Comparison of ENCODE assay signal across 8 cellular contexts in the genomic region with DNA sequence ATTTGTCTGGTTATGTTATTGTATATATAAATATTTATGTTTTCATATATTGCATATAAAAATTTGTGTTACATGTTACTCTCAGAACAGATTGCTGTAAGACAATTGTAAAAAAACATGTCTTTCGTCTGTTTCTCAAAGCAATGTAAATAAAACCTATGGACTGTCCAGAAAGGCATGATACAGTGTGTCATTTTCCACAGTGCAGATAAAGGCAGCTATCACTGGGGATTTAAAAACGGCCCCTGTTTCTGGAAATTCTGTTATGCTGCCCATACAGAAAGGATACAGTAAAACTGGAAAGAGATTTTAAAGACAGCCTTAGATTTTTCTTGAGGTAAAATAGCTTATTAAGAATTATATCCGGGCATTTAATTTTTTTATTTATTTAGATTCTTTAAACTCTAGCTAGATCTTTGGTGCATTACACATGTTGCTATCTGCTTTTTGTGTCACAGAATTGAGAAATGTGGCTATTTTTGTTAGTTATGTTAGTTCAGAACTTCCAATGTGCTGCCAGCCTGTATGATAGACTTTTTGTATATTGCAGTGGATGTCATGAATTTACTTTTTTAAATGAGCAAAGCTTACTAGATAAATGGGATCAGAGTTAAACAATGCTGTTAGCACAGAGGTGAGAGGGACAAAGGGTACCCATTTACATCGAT. TPM values are rescaled to one million over a fixed set of nuclear protein-coding genes. Genes with fewer than 3 reads are reported as not detected.
DNase-seq lines count a peak whose midpoint lies in the region; ATAC-seq, FAIRE-seq and TF ChIP-seq lines count a peak whose summit lies in the region.

No MANE protein-coding gene starts in this region.

- H3K36me3 ChIP-seq in right lobe of liver (no peaks in the 10 kb centered on the region), tibial nerve (peaks cover 0 to 11% (median 0%) of the 10 kb centered on the region in 3 donors)

- TF ChIP-seq EP300 in tibial nerve (IDR thresholded peaks at IDR 0.05), result no peak

- peak overlapping the region; percentile 97 to 99 (median 97) for H3K27ac ChIP-seq in right lobe of liver
- H3K27ac ChIP-seq in tibial nerve, result peak overlapping the region; percentile 97 to 100 (median 100)

- peak overlapping the region; percentile 97 for H3K27ac Mint-ChIP-seq in MCF 10A (ENCODE audit: low read depth, unreplicated experiment)

- peaks cover 23% of the 10 kb centered on the region for H3K36me3 Mint-ChIP-seq in MCF 10A (ENCODE audit: insufficient read depth, unreplicated experiment)

- H3K4me1 Mint-ChIP-seq in MCF 10A (ENCODE audit: insufficient read depth, unreplicated experiment), result peaks cover 11% of the 10 kb centered on the region

- peak overlapping the region; percentile 92 for H3K4me3 Mint-ChIP-seq in MCF 10A (ENCODE audit: unreplicated experiment)

- TF ChIP-seq CTCF in MCF 10A (IDR thresholded peaks at IDR 0.05; ENCODE audit: unreplicated experiment), result no peak
- TF ChIP-seq CTCF in right lobe of liver (IDR thresholded peaks at IDR 0.05), result no peak
- TF ChIP-seq CTCF in tibial nerve (IDR thresholded peaks at IDR 0.05), result no peak

- TF ChIP-seq POLR2A in GM12892 (IDR thresholded peaks at IDR 0.05; ENCODE audit: low read depth, low read length) (no peak), right lobe of liver (IDR thresholded peaks at IDR 0.05) (peak; percentile 11), tibial nerve (IDR thresholded peaks at IDR 0.05) (no peak)

- H3K9me3 ChIP-seq in right lobe of liver, result no peaks in the 10 kb centered on the region
- no peaks in the 10 kb centered on the region for H3K9me3 ChIP-seq in tibial nerve

- DNase-seq in GM12892 (ENCODE audit: insufficient read length) (no peak), NCI-H345 treated with DMSO at 0.1 percent for 48 hours (lab: John Stamatoyannopoulos, UW; ENCODE audit: unreplicated experiment) (peak; percentile 34), MCF 10A (ENCODE audit: unreplicated experiment) (peak; percentile 23), right lobe of liver (no peak), tibial nerve (ENCODE audit: low spot score in 2 of 2) (no peak)

- intact Hi-C loops in MCF 10A (cut with micrococcal nuclease) (loop anchor here (1.0 kb wide), 1 partner anchor 72 kb away; a partner anchor contains a TSS), right lobe of liver (cut with DNase I) (loop anchor here in 1 of 2 donors (10.0 kb wide), 1 partner anchor 68 kb away; a partner anchor contains a TSS)

- 3% methylated on average over 4 of the region's 4 CpGs for WGBS in right lobe of liver (ENCODE audit: insufficient coverage, low coverage, low lambda C conversion rate, missing lambda C conversion rate)
- WGBS in tibial nerve, 2 donors, result 1 to 2% methylated on average over 4 of the region's 4 CpGs

- no peaks in the 10 kb centered on the region for H3K9me3 Mint-ChIP-seq in MCF 10A (ENCODE audit: unreplicated experiment)

- POLR2A ChIA-PET in MCF 10A (lab: Yijun Ruan, JAX), result interaction anchor here (0.7 to 2.9 kb wide), 13 partner anchors 9 to 457 kb away, joined by 3 to 17 read pairs (median 3); a partner anchor contains a TSS

- ATAC-seq in right lobe of liver, result peak in 1 of 4 donors; percentile 5
- no peak for ATAC-seq in HG03432 (IDR thresholded peaks at IDR 0.05; ENCODE audit: unreplicated experiment)
- ATAC-seq in GM21786 (IDR thresholded peaks at IDR 0.05; ENCODE audit: unreplicated experiment), result no peak
- ATAC-seq in GM18907 (IDR thresholded peaks at IDR 0.05; ENCODE audit: unreplicated experiment), result no peak

- peak; percentile 83 for FAIRE-seq in GM12892 (lab: Jason Lieb, UNC)

- no peaks in the 10 kb centered on the region for H3K27me3 Mint-ChIP-seq in MCF 10A (ENCODE audit: insufficient read depth, unreplicated experiment)

- H3K4me3 ChIP-seq in right lobe of liver, result peak overlapping the region; percentile 65 to 85 (median 77)
- H3K4me3 ChIP-seq in tibial nerve, result peak overlapping the region; percentile 73 to 88 (median 80)

- H3K27me3 ChIP-seq in right lobe of liver (no peaks in the 10 kb centered on the region), tibial nerve (no peaks in the 10 kb centered on the region)

- peaks cover 0 to 10% (median 4%) of the 10 kb centered on the region in 4 donors for H3K4me1 ChIP-seq in right lobe of liver
- H3K4me1 ChIP-seq in tibial nerve, result peaks cover 0 to 36% (median 12%) of the 10 kb centered on the region in 4 donors

- CTCF ChIA-PET in MCF 10A (lab: Yijun Ruan, JAX), result interaction anchor here (0.7 to 1.1 kb wide), 4 partner anchors 10 to 40 kb away, joined by 3 to 8 read pairs (median 4); no protein-coding TSS in a partner anchor

- BruUV-seq in MCF 10A (replicated peaks; lab: Mats Ljungman, UMichigan), result no TSS peak

RNA-seq across cellular contexts. Expression of a gene that starts 0.8 kb away (rescaled TPM):
- polyA plus RNA-seq in GM12892 (2012; ENCODE audit: missing spikeins), result 4.6 TPM
- 18.7 and 21.6 TPM in 2 replicates for total RNA-seq in MCF 10A (2022)
- total RNA-seq in right lobe of liver, result 1 to 10 TPM; 5.2 to 9.0 (median 8.2) TPM
- 10 to 100 TPM; 16.9 to 24.3 (median 20.6) TPM for total RNA-seq in tibial nerve

Comparison
In these comparisons a context has a peak if more than half of its experiments do, and no peak if none do; other contexts are left out.
1. DNase-seq: peak in NCI-H345 treated with DMSO at 0.1 percent for 48 hours (single experiment) and MCF 10A (single experiment); none in GM12892 (single experiment), right lobe of liver (0 of 3) and tibial nerve (0 of 2).